25 cellular contexts compared by ENCODE assay signal in genomic region chr1:119440908-119441307, GRCh38. TPM values are rescaled to one million over a fixed set of nuclear protein-coding genes. Genes with fewer than 3 reads are reported as not detected.
"Had no signal": no experiment of that assay in that cellular context is flagged by ENCODE, and none has a peak within 500 bp of the region (broad histone marks: within the 10 kb centered on the region; RNA-seq: fewer than 3 reads in every experiment).

No MANE protein-coding gene starts in this region.

- H3K9me3 Mint-ChIP-seq: activated CD4-positive, alpha-beta memory T cell treated with anti-CD3 and anti-CD28 coated beads, Interleukin-2, amount 10 ng/mL, durations not matched to agents 7 days and 5 days; activated naive CD4-positive, alpha-beta T cell treated with anti-CD3 and anti-CD28 coated beads, Interleukin-2, amount 10 ng/mL, durations not matched to agents 7 days and 5 days; activated naive CD8-positive, alpha-beta T cell treated with anti-CD3 and anti-CD28 coated beads for 36 hours; activated T-cell treated with anti-CD3 and anti-CD28 coated beads, Interleukin-2, amount 50 U/mL, for 72 hours; activated T-helper 2 cell treated with anti-CD3 and anti-CD28 coated beads, Interferon-gamma antibody, Interleukin-2, Interleukin-4, amounts not matched to agents 10 μg/mL and 5 μg/mL and 100 μg/mL, durations not matched to agents 14 hours and 24 hours and 36 hours; T-cell had no signal

- H3K27ac ChIP-seq: brain microvascular endothelial cell, cardiac muscle cell, SK-N-MC, VCaP had no signal

- DNase-seq: activated CD4-positive, alpha-beta memory T cell treated with anti-CD3 and anti-CD28 coated beads, Interleukin-2, amount 10 ng/mL, durations not matched to agents 7 days and 5 days; activated CD4-positive, alpha-beta T cell treated with anti-CD3 and anti-CD28 coated beads for 36 hours; activated CD4-positive, alpha-beta T cell treated with anti-CD3 and anti-CD28 coated beads, Interleukin-2, amount 50 U/mL, for 1 hour; activated gamma-delta T cell treated with Interleukin-2 at 50 U/mL for 16 hours; activated naive CD4-positive, alpha-beta T cell treated with anti-CD3 and anti-CD28 coated beads, Interleukin-2, amount 10 ng/mL, durations not matched to agents 7 days and 5 days; activated naive CD8-positive, alpha-beta T cell treated with anti-CD3 and anti-CD28 coated beads for 36 hours; activated T-cell treated with anti-CD3 and anti-CD28 coated beads, Interleukin-2, amount 50 U/mL, for 72 hours; brain microvascular endothelial cell; Karpas-422; NCI-H1930; NCI-H2171; NCI-H2227 treated with DMSO at 0.1 percent for 48 hours; NCI-H526; NCI-H774; SIG-M5; T-cell; T-helper 2 cell; T1000 had no signal

- H3K27me3 Mint-ChIP-seq: T-cell had no signal

- H3K4me1 Mint-ChIP-seq: activated CD4-positive, alpha-beta memory T cell treated with anti-CD3 and anti-CD28 coated beads, Interleukin-2, amount 10 ng/mL, durations not matched to agents 7 days and 5 days; activated CD4-positive, alpha-beta T cell treated with anti-CD3 and anti-CD28 coated beads for 36 hours; activated naive CD4-positive, alpha-beta T cell treated with anti-CD3 and anti-CD28 coated beads, Interleukin-2, amount 10 ng/mL, durations not matched to agents 7 days and 5 days; activated naive CD8-positive, alpha-beta T cell treated with anti-CD3 and anti-CD28 coated beads for 36 hours; T-cell had no signal

- H3K27me3 ChIP-seq: brain microvascular endothelial cell, cardiac muscle cell had no signal

- H3K36me3 Mint-ChIP-seq: activated naive CD4-positive, alpha-beta T cell treated with anti-CD3 and anti-CD28 coated beads, Interleukin-2, amount 10 ng/mL, durations not matched to agents 7 days and 5 days; activated naive CD8-positive, alpha-beta T cell treated with anti-CD3 and anti-CD28 coated beads for 36 hours; T-cell had no signal

- H3K4me3 ChIP-seq: cardiac muscle cell, SK-N-MC had no signal

- H3K4me3 Mint-ChIP-seq: activated CD4-positive, alpha-beta memory T cell treated with anti-CD3 and anti-CD28 coated beads, Interleukin-2, amount 10 ng/mL, durations not matched to agents 7 days and 5 days; activated CD4-positive, alpha-beta T cell treated with anti-CD3 and anti-CD28 coated beads for 36 hours; activated naive CD4-positive, alpha-beta T cell treated with anti-CD3 and anti-CD28 coated beads, Interleukin-2, amount 10 ng/mL, durations not matched to agents 7 days and 5 days; activated naive CD8-positive, alpha-beta T cell treated with anti-CD3 and anti-CD28 coated beads for 36 hours; activated T-cell treated with anti-CD3 and anti-CD28 coated beads, Interleukin-2, amount 50 U/mL, for 72 hours; T-cell had no signal

- H3K36me3 ChIP-seq: brain microvascular endothelial cell, cardiac muscle cell had no signal

- H3K27ac Mint-ChIP-seq: activated CD4-positive, alpha-beta memory T cell treated with anti-CD3 and anti-CD28 coated beads, Interleukin-2, amount 10 ng/mL, durations not matched to agents 7 days and 5 days; activated CD4-positive, alpha-beta T cell treated with anti-CD3 and anti-CD28 coated beads for 36 hours; activated naive CD4-positive, alpha-beta T cell treated with anti-CD3 and anti-CD28 coated beads, Interleukin-2, amount 10 ng/mL, durations not matched to agents 7 days and 5 days; activated naive CD8-positive, alpha-beta T cell treated with anti-CD3 and anti-CD28 coated beads for 36 hours; activated T-cell treated with anti-CD3 and anti-CD28 coated beads, Interleukin-2, amount 50 U/mL, for 72 hours; activated T-helper 2 cell treated with anti-CD3 and anti-CD28 coated beads, Interferon-gamma antibody, Interleukin-2, Interleukin-4, amounts not matched to agents 10 μg/mL and 5 μg/mL and 100 μg/mL, durations not matched to agents 14 hours and 24 hours and 36 hours; T-cell had no signal

RNA-seq across cellular contexts. Expression of gene HSD3B2, which starts 26.0 kb away (rescaled TPM):
- total RNA-seq: activated CD4-positive, alpha-beta memory T cell treated with anti-CD3 and anti-CD28 coated beads, Interleukin-2, amount 10 ng/mL, durations not matched to agents 7 days and 5 days; activated CD4-positive, alpha-beta T cell treated with anti-CD3 and anti-CD28 coated beads for 36 hours; activated CD8-positive, alpha-beta memory T cell treated with anti-CD3 and anti-CD28 coated beads for 36 hours; activated naive CD8-positive, alpha-beta T cell treated with anti-CD3 and anti-CD28 coated beads for 36 hours; activated T-cell treated with anti-CD3 and anti-CD28 coated beads, Interleukin-2, amount 50 U/mL, for 72 hours; activated T-helper 2 cell treated with anti-CD3 and anti-CD28 coated beads, Interferon-gamma antibody, Interleukin-2, Interleukin-4, amounts not matched to agents 10 μg/mL and 5 μg/mL and 100 μg/mL, durations not matched to agents 14 hours and 24 hours and 36 hours; NCI-H460; OCI-LY7 had no signal
